Comparison of ENCODE assay signal across 33 cellular contexts in the genomic region with DNA sequence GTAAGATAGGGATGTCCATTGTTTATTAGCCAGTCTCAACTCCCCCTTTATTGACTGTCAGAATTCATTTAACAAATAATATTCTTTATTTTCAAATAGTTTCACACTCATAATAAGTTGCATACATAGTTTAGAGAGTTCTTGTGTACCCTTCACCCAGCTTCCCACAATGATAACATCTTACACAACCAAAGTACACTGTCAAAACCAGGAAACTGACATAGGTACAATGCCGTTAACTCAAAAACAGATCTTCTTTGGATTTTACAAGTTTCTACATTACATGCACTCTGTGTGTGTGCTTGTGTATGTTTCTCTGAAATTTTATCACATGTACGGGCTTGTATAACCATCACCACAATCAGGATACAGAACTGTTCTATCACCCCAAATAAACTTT.
"Had no signal": no experiment of that assay in that cellular context is flagged by ENCODE, and none has a peak within 500 bp of the region (broad histone marks: within the 10 kb centered on the region; RNA-seq: fewer than 3 reads in every experiment).

No MANE protein-coding gene starts in this region.

- H3K27me3 ChIP-seq: adrenal gland, ascending aorta, body of pancreas, breast epithelium, cardiac muscle cell had no signal

- H3K9me3 ChIP-seq: adrenal gland, ascending aorta, body of pancreas, breast epithelium had no signal

- FAIRE-seq: astrocyte, bronchial epithelial cell had no signal

- H3K4me3 ChIP-seq: adrenal gland, ascending aorta, body of pancreas, breast epithelium, cardiac muscle cell had no signal

- H3K27ac ChIP-seq: adrenal gland, ascending aorta, body of pancreas, brain microvascular endothelial cell, breast epithelium, cardiac muscle cell had no signal

- DNase-seq: activated effector memory CD4-positive, alpha-beta T cell treated with anti-CD3 and anti-CD28 coated beads, Interleukin-2, amount 50 U/mL, for 16 hours; activated effector memory CD4-positive, alpha-beta T cell treated with Interleukin-2 at 50 U/mL for 16 hours; activated gamma-delta T cell; activated gamma-delta T cell treated with Interleukin-2 at 50 U/mL for 16 hours; activated naive CD4-positive, alpha-beta T cell; activated naive CD4-positive, alpha-beta T cell treated with anti-CD3 and anti-CD28 coated beads for 36 hours; activated naive CD4-positive, alpha-beta T cell treated with anti-CD3 and anti-CD28 coated beads, Interleukin-2, amount 10 ng/mL, durations not matched to agents 7 days and 5 days; activated naive CD4-positive, alpha-beta T cell treated with anti-CD3 and anti-CD28 coated beads, Interleukin-2, amount 50 U/mL, for 16 hours; activated naive CD4-positive, alpha-beta T cell treated with Interleukin-2 at 50 U/mL for 16 hours; activated naive CD8-positive, alpha-beta T cell treated with anti-CD3 and anti-CD28 coated beads for 36 hours; activated naive CD8-positive, alpha-beta T cell treated with anti-CD3 and anti-CD28 coated beads, Interleukin-2, amount 10 ng/mL, durations not matched to agents 7 days and 5 days; activated naive CD8-positive, alpha-beta T cell treated with anti-CD3 and anti-CD28 coated beads, Interleukin-2, amount 50 U/mL, for 24 hours; activated T-cell treated with anti-CD3 and anti-CD28 coated beads, Interleukin-2, amount 50 U/mL, for 24 hours; activated T-cell treated with anti-CD3 and anti-CD28 coated beads, Interleukin-2, amount 50 U/mL, for 4 hours; activated T-cell treated with anti-CD3 and anti-CD28 coated beads, Interleukin-2, amount 50 U/mL, for 48 hours; activated T-cell treated with anti-CD3 and anti-CD28 coated beads, Interleukin-2, amount 50 U/mL, for 72 hours; adrenal gland; amniotic stem cell; amygdala; anterior cingulate cortex; aorta; body of pancreas; brain microvascular endothelial cell; caudate nucleus; central memory CD4-positive, alpha-beta T cell; cerebellar nuclear complex had no signal

- H3K36me3 ChIP-seq: adrenal gland, ascending aorta, brain microvascular endothelial cell, breast epithelium, cardiac muscle cell had no signal

- H3K4me1 ChIP-seq: adrenal gland, ascending aorta, body of pancreas, breast epithelium had no signal

- ATAC-seq: activated naive CD4-positive, alpha-beta T cell treated with anti-CD3 and anti-CD28 coated beads, Interleukin-2, amount 50 U/mL, for 72 hours; activated naive CD8-positive, alpha-beta T cell treated with anti-CD3 and anti-CD28 coated beads, Interleukin-2, amount 50 U/mL, for 24 hours; activated T-cell treated with anti-CD3 and anti-CD28 coated beads, Interleukin-2, amount 50 U/mL, for 4 hours; activated T-cell treated with anti-CD3 and anti-CD28 coated beads, Interleukin-2, amount 50 U/mL, for 72 hours; activated T-helper 17 cell treated with anti-CD3 and anti-CD28 coated beads, Interleukin-2, amount 50 U/mL, for 72 hours; body of pancreas had no signal
